In genomic region chr7:137888254-137888653, GRCh38 we compare ENCODE assay signal across 27 cellular contexts. TPM values are rescaled to one million over a fixed set of nuclear protein-coding genes. Genes with fewer than 3 reads are reported as not detected.
"Had no signal": no experiment of that assay in that cellular context is flagged by ENCODE, and none has a peak within 500 bp of the region (broad histone marks: within the 10 kb centered on the region; RNA-seq: fewer than 3 reads in every experiment).

No MANE protein-coding gene starts in this region.

- H3K4me3 Mint-ChIP-seq: activated T-cell treated with anti-CD3 and anti-CD28 coated beads, Interleukin-2, amount 50 U/mL, for 24 hours; natural killer cell; T-cell had no signal

- DNase-seq: activated CD4-positive, alpha-beta T cell treated with anti-CD3 and anti-CD28 coated beads for 1 hour; activated CD4-positive, alpha-beta T cell treated with anti-CD3 and anti-CD28 coated beads, Interleukin-2, amount 50 U/mL, for 4 hours; activated CD8-positive, alpha-beta memory T cell treated with anti-CD3 and anti-CD28 coated beads for 24 hours; activated CD8-positive, alpha-beta memory T cell treated with anti-CD3 and anti-CD28 coated beads, Interleukin-2, amount 50 U/mL, for 4 hours; activated naive CD4-positive, alpha-beta T cell; activated T-cell treated with anti-CD3 and anti-CD28 coated beads, Interleukin-2, amount 50 U/mL, for 24 hours; body of pancreas; dermis blood vessel endothelial cell; effector CD8-positive, alpha-beta T cell; head of caudate nucleus; left ventricle myocardium superior; mammary epithelial cell; midbrain; natural killer cell; ovary; psoas muscle; stimulated activated CD4-positive, alpha-beta T cell treated with anti-CD3 and anti-CD28 coated beads, Interleukin-12 subunit alpha, Interleukin-12 subunit beta, amount 100 ng/mL, for 4 hours; stimulated activated CD4-positive, alpha-beta T cell treated with anti-CD3 and anti-CD28 coated beads, Interleukin-4, amount 100 ng/mL, for 4 hours; stomach; T-cell; transverse colon; uterus; WERI-Rb-1 had no signal

- H3K27me3 ChIP-seq: body of pancreas, esophagus muscularis mucosa, neutrophil, ovary, right atrium auricular region, stomach, transverse colon, uterus had no signal

- H3K27ac Mint-ChIP-seq: activated T-cell treated with anti-CD3 and anti-CD28 coated beads, Interleukin-2, amount 50 U/mL, for 24 hours; T-cell had no signal

- H3K4me1 Mint-ChIP-seq: T-cell had no signal

- H3K4me3 ChIP-seq: body of pancreas, esophagus muscularis mucosa, ovary, psoas muscle, right atrium auricular region, stomach, transverse colon, uterus had no signal

- H3K9me3 ChIP-seq: body of pancreas, esophagus muscularis mucosa, neutrophil, ovary, psoas muscle, right atrium auricular region, stomach, transverse colon, uterus had no signal

- ATAC-seq: body of pancreas, left ventricle myocardium superior, natural killer cell, psoas muscle, T-cell had no signal

- H3K4me1 ChIP-seq: body of pancreas, uterus had no signal

- H3K27me3 Mint-ChIP-seq: activated T-cell treated with anti-CD3 and anti-CD28 coated beads, Interleukin-2, amount 50 U/mL, for 24 hours; T-cell had no signal

- H3K9me3 Mint-ChIP-seq: activated T-cell treated with anti-CD3 and anti-CD28 coated beads, Interleukin-2, amount 50 U/mL, for 24 hours; activated T-helper 2 cell treated with anti-CD3 and anti-CD28 coated beads, Interferon-gamma antibody, Interleukin-2, Interleukin-4, amounts not matched to agents 10 μg/mL and 5 μg/mL and 100 μg/mL, durations not matched to agents 14 hours and 24 hours and 36 hours; natural killer cell; T-cell had no signal

- H3K36me3 Mint-ChIP-seq: natural killer cell had no signal

- H3K27ac ChIP-seq: body of pancreas, esophagus muscularis mucosa, neutrophil, ovary, psoas muscle, stomach, uterus, WERI-Rb-1 had no signal

- H3K36me3 ChIP-seq: ovary, uterus, WERI-Rb-1 had no signal

RNA-seq across cellular contexts. Expression of gene DGKI, which starts 41.5 kb away (rescaled TPM):
- total RNA-seq: T-cell had no signal
